8 cellular contexts compared by ENCODE assay signal in the genomic region with DNA sequence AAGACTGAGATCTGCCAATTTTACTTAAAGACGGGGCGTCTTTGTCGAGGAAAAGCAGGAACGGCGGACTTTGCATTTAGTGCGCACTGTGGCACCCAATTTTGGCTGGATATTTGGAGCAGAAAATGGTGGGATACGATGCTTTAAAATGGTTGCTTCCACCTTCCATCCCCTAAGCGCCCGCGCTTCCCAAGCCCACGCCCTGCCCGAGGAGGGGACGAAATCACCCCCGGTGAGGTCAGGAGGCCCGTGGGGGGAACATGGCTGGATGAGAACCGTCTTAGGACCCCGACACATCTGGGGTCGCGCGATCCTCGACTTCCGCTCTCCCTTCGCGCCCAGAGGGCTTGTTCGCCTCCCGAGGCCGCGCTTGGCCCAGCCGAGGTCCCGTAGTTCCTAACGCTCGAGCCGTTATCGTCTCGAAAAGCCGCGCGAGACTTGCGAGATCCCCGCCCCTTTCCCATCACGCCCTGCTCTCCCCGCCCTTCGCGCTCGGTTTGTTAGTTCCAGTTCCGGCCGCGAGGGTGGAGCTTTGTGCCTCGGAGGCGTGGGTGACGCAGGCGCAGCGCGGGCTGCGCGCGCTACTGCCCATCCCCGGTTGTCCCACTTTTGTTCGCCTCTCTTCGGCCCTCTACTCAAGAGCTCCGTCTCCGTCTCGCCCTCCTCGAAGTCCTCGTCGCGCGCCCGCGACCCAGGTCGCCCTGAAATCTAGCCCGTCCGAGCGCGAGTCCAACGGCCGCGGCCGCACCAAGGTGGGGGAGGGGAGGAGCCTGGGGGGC. TPM values are rescaled to one million over a fixed set of nuclear protein-coding genes. Genes with fewer than 3 reads are reported as not detected.
A peak's percentile ranks its signal among the peaks of the same experiment; 100 is the strongest.
DNase-seq lines count a peak whose midpoint lies in the region; ATAC-seq and TF ChIP-seq lines count a peak whose summit lies in the region.

A gene with protein sequence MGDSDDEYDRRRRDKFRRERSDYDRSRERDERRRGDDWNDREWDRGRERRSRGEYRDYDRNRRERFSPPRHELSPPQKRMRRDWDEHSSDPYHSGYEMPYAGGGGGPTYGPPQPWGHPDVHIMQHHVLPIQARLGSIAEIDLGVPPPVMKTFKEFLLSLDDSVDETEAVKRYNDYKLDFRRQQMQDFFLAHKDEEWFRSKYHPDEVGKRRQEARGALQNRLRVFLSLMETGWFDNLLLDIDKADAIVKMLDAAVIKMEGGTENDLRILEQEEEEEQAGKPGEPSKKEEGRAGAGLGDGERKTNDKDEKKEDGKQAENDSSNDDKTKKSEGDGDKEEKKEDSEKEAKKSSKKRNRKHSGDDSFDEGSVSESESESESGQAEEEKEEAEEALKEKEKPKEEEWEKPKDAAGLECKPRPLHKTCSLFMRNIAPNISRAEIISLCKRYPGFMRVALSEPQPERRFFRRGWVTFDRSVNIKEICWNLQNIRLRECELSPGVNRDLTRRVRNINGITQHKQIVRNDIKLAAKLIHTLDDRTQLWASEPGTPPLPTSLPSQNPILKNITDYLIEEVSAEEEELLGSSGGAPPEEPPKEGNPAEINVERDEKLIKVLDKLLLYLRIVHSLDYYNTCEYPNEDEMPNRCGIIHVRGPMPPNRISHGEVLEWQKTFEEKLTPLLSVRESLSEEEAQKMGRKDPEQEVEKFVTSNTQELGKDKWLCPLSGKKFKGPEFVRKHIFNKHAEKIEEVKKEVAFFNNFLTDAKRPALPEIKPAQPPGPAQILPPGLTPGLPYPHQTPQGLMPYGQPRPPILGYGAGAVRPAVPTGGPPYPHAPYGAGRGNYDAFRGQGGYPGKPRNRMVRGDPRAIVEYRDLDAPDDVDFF (plus strand): TSS at position 527 of the 779 bp plus-strand sequence. CDS start 488 bp downstream, outside the sequence.

- peak within 1 kb of the TSS; percentile 98 for H3K27ac Mint-ChIP-seq in T-helper 1 cell treated with Interleukin-12 subunit alpha and Interleukin-12 subunit beta and Interleukin-4 antibody, amounts not matched to agents 30 μg/mL and 1 μg/mL, for 36 hours
- H3K27ac Mint-ChIP-seq in progenitor cell of endocrine pancreas: peak within 1 kb of the TSS; percentile 99

- in situ Hi-C loops in GM13976 (cut with MboI; ENCODE audit: low sequenced_read_pairs, unreplicated experiment): loop anchor here (25.0 kb wide), 1 partner anchor 412 kb away; the partner anchor contains the start of gene SPACDR

- intact Hi-C loops in left cardiac atrium (cut with DNase I): no loop called here

- H3K9me3 Mint-ChIP-seq in T-helper 1 cell treated with Interleukin-12 subunit alpha and Interleukin-12 subunit beta and Interleukin-4 antibody, amounts not matched to agents 30 μg/mL and 1 μg/mL, for 36 hours: no peaks in the 10 kb centered on the region
- H3K9me3 Mint-ChIP-seq in progenitor cell of endocrine pancreas (ENCODE audit: low read depth): no peaks in the 10 kb centered on the region

- no peaks in the 10 kb centered on the region for H3K27me3 Mint-ChIP-seq in T-helper 1 cell treated with Interleukin-12 subunit alpha and Interleukin-12 subunit beta and Interleukin-4 antibody, amounts not matched to agents 30 μg/mL and 1 μg/mL, for 36 hours (ENCODE audit: low read depth)
- no peaks in the 10 kb centered on the region for H3K27me3 Mint-ChIP-seq in progenitor cell of endocrine pancreas

- peaks cover 38% of the 10 kb centered on the region for H3K36me3 Mint-ChIP-seq in T-helper 1 cell treated with Interleukin-12 subunit alpha and Interleukin-12 subunit beta and Interleukin-4 antibody, amounts not matched to agents 30 μg/mL and 1 μg/mL, for 36 hours (ENCODE audit: low read depth)
- peaks cover 37% of the 10 kb centered on the region for H3K36me3 Mint-ChIP-seq in progenitor cell of endocrine pancreas (ENCODE audit: insufficient read depth)

- DNase-seq in GM13976 (ENCODE audit: low spot score) (peak; percentile 99), NCI-H1694 (lab: John Stamatoyannopoulos, UW) (peak; percentile 97), amniotic stem cell (lab: John Stamatoyannopoulos, UW) (peak; percentile 95), left cardiac atrium (peak; percentile 99), progenitor cell of endocrine pancreas (ENCODE audit: low spot score, unreplicated experiment) (peak; percentile 97), ureter (ENCODE audit: low spot score) (peak; percentile 99)

- ATAC-seq in HG02870 (IDR thresholded peaks at IDR 0.05; ENCODE audit: unreplicated experiment): peak; percentile 86
- ATAC-seq in left cardiac atrium: peak; percentile 96 to 98

- TF ChIP-seq CTCF in GM13976 (IDR thresholded peaks at IDR 0.05; ENCODE audit: borderline replicate concordance, control extremely low read depth, extremely low read depth, insufficient read depth, missing control alignments) (no peak), progenitor cell of endocrine pancreas (IDR thresholded peaks at IDR 0.05; ENCODE audit: unreplicated experiment) (peak; percentile 46)

- H3K4me3 Mint-ChIP-seq in T-helper 1 cell treated with Interleukin-12 subunit alpha and Interleukin-12 subunit beta and Interleukin-4 antibody, amounts not matched to agents 30 μg/mL and 1 μg/mL, for 36 hours: peak within 1 kb of the TSS; percentile 96
- H3K4me3 Mint-ChIP-seq in progenitor cell of endocrine pancreas (ENCODE audit: low read depth): peak within 1 kb of the TSS; percentile 93

- H3K4me1 Mint-ChIP-seq in T-helper 1 cell treated with Interleukin-12 subunit alpha and Interleukin-12 subunit beta and Interleukin-4 antibody, amounts not matched to agents 30 μg/mL and 1 μg/mL, for 36 hours (ENCODE audit: low read depth): peaks cover 32% of the 10 kb centered on the region
- H3K4me1 Mint-ChIP-seq in progenitor cell of endocrine pancreas (ENCODE audit: low read depth): peaks cover 25% of the 10 kb centered on the region

RNA-seq across cellular contexts. Expression of the gene that starts here (rescaled TPM):
- total RNA-seq in left cardiac atrium (10 to 100 TPM; 65.1 to 87.0 TPM), progenitor cell of endocrine pancreas (293 and 302 TPM in 2 replicates), ureter (133 TPM)

Comparison
In these comparisons a context has a peak if more than half of its experiments do, and no peak if none do; other contexts are left out.
1. Peak in every context shown above with its lines: DNase-seq and ATAC-seq.